Comparison of ENCODE assay signal across 16 cellular contexts in the genomic region with DNA sequence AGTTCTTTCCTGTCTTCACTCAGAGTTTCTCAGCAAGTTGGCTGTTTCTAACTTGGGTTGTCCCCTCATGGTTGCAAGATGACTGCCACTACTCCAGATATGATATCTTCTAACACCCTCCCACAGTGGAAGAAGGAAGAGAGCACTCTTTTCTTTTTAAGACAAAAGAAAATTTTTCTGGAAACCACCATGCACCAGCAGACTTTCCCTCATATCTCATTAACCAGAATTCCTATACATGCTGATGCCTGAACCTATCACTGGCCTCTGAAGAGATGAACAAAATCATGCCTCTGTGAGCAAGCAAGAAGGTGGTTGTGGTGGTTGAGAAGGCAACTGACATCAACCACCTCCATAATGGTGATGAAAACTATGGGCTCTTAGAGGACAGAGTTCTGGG. TPM values are rescaled to one million over a fixed set of nuclear protein-coding genes. Genes with fewer than 3 reads are reported as not detected.
DNase-seq lines count a peak whose midpoint lies in the region; ATAC-seq, FAIRE-seq and TF ChIP-seq lines count a peak whose summit lies in the region.
"Had no signal": no experiment of that assay in that cellular context is flagged by ENCODE, and none has a peak within 500 bp of the region (broad histone marks: within the 10 kb centered on the region; RNA-seq: fewer than 3 reads in every experiment).

No MANE protein-coding gene starts in this region.

- no peak for DNase-seq in activated CD4-positive, CD25-positive, alpha-beta regulatory T cell treated with anti-CD3 and anti-CD28 coated beads, Interleukin-2, amount 50 U/mL, for 72 hours
- DNase-seq in activated naive CD8-positive, alpha-beta T cell treated with anti-CD3 and anti-CD28 coated beads for 36 hours = peak; percentile 7
- DNase-seq in H54 (ENCODE audit: insufficient read length, low spot score) (no peak), Caco-2 (no peak), NCI-H2227 (lab: John Stamatoyannopoulos, UW; ENCODE audit: unreplicated experiment) (no peak)
- DNase-seq: 8988T, COR-L47, Kasumi-1, PC-3, T-cell had no signal

- no peaks in the 10 kb centered on the region; the same call in 1 of the 2 replicates for H3K27me3 ChIP-seq in Caco-2 (replicated peaks; ENCODE audit: control insufficient read depth, insufficient read depth, low read length)
- H3K27me3 ChIP-seq: ascending aorta, tibial nerve had no signal

- intact Hi-C loops in Caco-2 (cut with micrococcal nuclease; ENCODE audit: unreplicated experiment) = no loop called here

- TF ChIP-seq CTCF in Caco-2 (IDR thresholded peaks at IDR 0.05; ENCODE audit: insufficient read depth in 1 of 2, low read depth in 1 of 2, low read length in 1 of 2, severe bottlenecking in 1 of 2, unreplicated experiment in 1 of 2) = no peak

- peak; percentile 48 to 69 for ATAC-seq in activated CD4-positive, CD25-positive, alpha-beta regulatory T cell treated with anti-CD3 and anti-CD28 coated beads, Interleukin-2, amount 50 U/mL, for 24 hours
- ATAC-seq in GM19035 (IDR thresholded peaks at IDR 0.05; ENCODE audit: unreplicated experiment) = peak; percentile 52
- peak; percentile 81 for ATAC-seq in HG02852 (IDR thresholded peaks at IDR 0.05; ENCODE audit: unreplicated experiment)
- ATAC-seq: PC-3, T-cell had no signal

- H3K27ac Mint-ChIP-seq in activated naive CD8-positive, alpha-beta T cell treated with anti-CD3 and anti-CD28 coated beads for 36 hours = peak overlapping the region; percentile 32
- H3K27ac Mint-ChIP-seq in Caco-2 (ENCODE audit: unreplicated experiment) = no peak overlapping the region
- H3K27ac Mint-ChIP-seq: T-cell had no signal

- no peaks in the 10 kb centered on the region for H3K9me3 Mint-ChIP-seq in activated naive CD8-positive, alpha-beta T cell treated with anti-CD3 and anti-CD28 coated beads for 36 hours
- H3K9me3 Mint-ChIP-seq in Caco-2 (ENCODE audit: unreplicated experiment) = no peaks in the 10 kb centered on the region
- H3K9me3 Mint-ChIP-seq: T-cell had no signal

- CTCF ChIA-PET in Caco-2 (lab: Charles Lee) = no interaction called here

- H3K4me3 ChIP-seq in Caco-2 (ENCODE audit: low read depth, low read length) = no peak overlapping the region
- H3K4me3 ChIP-seq: ascending aorta, tibial nerve had no signal

- no peaks in the 10 kb centered on the region for H3K9me3 ChIP-seq in Caco-2
- H3K9me3 ChIP-seq: ascending aorta, tibial nerve had no signal

- POLR2A ChIA-PET in Caco-2 (lab: Charles Lee) = no interaction called here

- no peaks in the 10 kb centered on the region for H3K36me3 Mint-ChIP-seq in activated naive CD8-positive, alpha-beta T cell treated with anti-CD3 and anti-CD28 coated beads for 36 hours
- H3K36me3 Mint-ChIP-seq in Caco-2 (ENCODE audit: insufficient read depth, unreplicated experiment) = no peaks in the 10 kb centered on the region
- H3K36me3 Mint-ChIP-seq: T-cell had no signal

- H3K36me3 ChIP-seq in Caco-2 (ENCODE audit: control insufficient read depth, insufficient read depth, low read length) = no peaks in the 10 kb centered on the region
- H3K36me3 ChIP-seq: ascending aorta, tibial nerve had no signal

- FAIRE-seq in H54 (lab: Jason Lieb, UNC) = no peak
- FAIRE-seq: islet of Langerhans had no signal

- peaks cover 20% of the 10 kb centered on the region for H3K27me3 Mint-ChIP-seq in activated naive CD8-positive, alpha-beta T cell treated with anti-CD3 and anti-CD28 coated beads for 36 hours
- peaks cover 12% of the 10 kb centered on the region for H3K27me3 Mint-ChIP-seq in Caco-2 (ENCODE audit: insufficient read depth, unreplicated experiment)

- no peak overlapping the region for H3K4me3 Mint-ChIP-seq in activated naive CD8-positive, alpha-beta T cell treated with anti-CD3 and anti-CD28 coated beads for 36 hours
- H3K4me3 Mint-ChIP-seq in Caco-2 (ENCODE audit: unreplicated experiment) = no peak overlapping the region
- H3K4me3 Mint-ChIP-seq: T-cell had no signal

- no TSS peak for BruUV-seq in Caco-2 (replicated peaks; lab: Mats Ljungman, UMichigan)

- peaks cover 31% of the 10 kb centered on the region for H3K4me1 Mint-ChIP-seq in activated naive CD8-positive, alpha-beta T cell treated with anti-CD3 and anti-CD28 coated beads for 36 hours
- no peaks in the 10 kb centered on the region for H3K4me1 Mint-ChIP-seq in Caco-2 (ENCODE audit: low read depth, unreplicated experiment)
- H3K4me1 Mint-ChIP-seq: T-cell had no signal

- H3K4me1 ChIP-seq in Caco-2 = no peaks in the 10 kb centered on the region
- H3K4me1 ChIP-seq: ascending aorta, tibial nerve had no signal

- no peak for TF ChIP-seq POLR2A in H54 (IDR thresholded peaks at IDR 0.05; ENCODE audit: low read depth, low read length)

RNA-seq across cellular contexts. Expression of a gene that starts 56.8 kb away (rescaled TPM):
- 10 to 100 TPM; 14.7 to 15.6 TPM for total RNA-seq in activated naive CD8-positive, alpha-beta T cell treated with anti-CD3 and anti-CD28 coated beads for 36 hours
- total RNA-seq in Caco-2 (2022) = 11.1 and 11.8 TPM in 2 replicates
